ENCODE assay signal across 1 cellular context in genomic region chr2:28407131-28407975, GRCh38.
TF ChIP-seq lines count a peak whose summit lies in the region.

No MANE protein-coding gene starts in this region.

TF ChIP-seq in IMR-90, 13 proteins besides CTCF, POLR2A, EP300 and RAD21:
- TF ChIP-seq CHD1 (IDR thresholded peaks at IDR 0.05; ENCODE audit: low read depth, low read length) (no peak), FOS (IDR thresholded peaks at IDR 0.05; ENCODE audit: low read depth, low read length) (no peak), RCOR1 (IDR thresholded peaks at IDR 0.05; ENCODE audit: insufficient replicate concordance, low read length) (no peak), NFE2L2 (IDR thresholded peaks at IDR 0.05; ENCODE audit: low read depth, low read length) (no peak)
TF ChIP-seq in IMR-90: peak in this region for 0.
